Comparison of ENCODE assay signal across 8 cellular contexts in genomic region chr10:58267713-58268453, GRCh38. TPM values are rescaled to one million over a fixed set of nuclear protein-coding genes. Genes with fewer than 3 reads are reported as not detected.
A peak's percentile ranks its signal among the peaks of the same experiment; 100 is the strongest.
DNase-seq lines count a peak whose midpoint lies in the region; ATAC-seq and TF ChIP-seq lines count a peak whose summit lies in the region.

Gene IPMK, minus strand, starts transcription at chr10:58267894. Its CDS starts 283 bp downstream, at chr10:58267611.

- intact Hi-C loops in activated CD4-positive, alpha-beta T cell treated with anti-CD3 and anti-CD28 coated beads, Interleukin-2, amount 10 ng/mL, durations not matched to agents 24 days and 14 days (cut with micrococcal nuclease) = loop anchor here (2.0 kb wide), 1 partner anchor 1639 kb away; the partner anchor contains the start of gene CCDC6
- intact Hi-C loops in colonic mucosa (cut with DNase I) (no loop called here), left lung (cut with DNase I) (no loop called here)

- no peaks in the 10 kb centered on the region for H3K9me3 Mint-ChIP-seq in activated CD4-positive, alpha-beta T cell treated with anti-CD3 and anti-CD28 coated beads, Interleukin-2, amount 10 ng/mL, durations not matched to agents 24 days and 14 days

- H3K4me1 ChIP-seq in colonic mucosa = peaks cover 5% of the 10 kb centered on the region
- peaks cover 8 to 42% of the 10 kb centered on the region in 2 donors for H3K4me1 ChIP-seq in left lung

- TF ChIP-seq CTCF in colonic mucosa (IDR thresholded peaks at IDR 0.05) (no peak), left lung (IDR thresholded peaks at IDR 0.05) (no peak)

- H3K27me3 ChIP-seq in colonic mucosa (no peaks in the 10 kb centered on the region), left lung (no peaks in the 10 kb centered on the region)

- H3K4me3 ChIP-seq in colonic mucosa = peak within 1 kb of the TSS; percentile 72
- peak within 1 kb of the TSS; percentile 73 to 86 for H3K4me3 ChIP-seq in left lung

- peak within 1 kb of the TSS; percentile 98 for H3K27ac Mint-ChIP-seq in activated CD4-positive, alpha-beta T cell treated with anti-CD3 and anti-CD28 coated beads, Interleukin-2, amount 10 ng/mL, durations not matched to agents 24 days and 14 days

- peaks cover 32% of the 10 kb centered on the region for H3K4me1 Mint-ChIP-seq in activated CD4-positive, alpha-beta T cell treated with anti-CD3 and anti-CD28 coated beads, Interleukin-2, amount 10 ng/mL, durations not matched to agents 24 days and 14 days

- H3K9me3 ChIP-seq in colonic mucosa (no peaks in the 10 kb centered on the region), left lung (no peaks in the 10 kb centered on the region)

- peak within 1 kb of the TSS; percentile 100 for H3K4me3 Mint-ChIP-seq in activated CD4-positive, alpha-beta T cell treated with anti-CD3 and anti-CD28 coated beads, Interleukin-2, amount 10 ng/mL, durations not matched to agents 24 days and 14 days

- peaks cover 5% of the 10 kb centered on the region for H3K36me3 Mint-ChIP-seq in activated CD4-positive, alpha-beta T cell treated with anti-CD3 and anti-CD28 coated beads, Interleukin-2, amount 10 ng/mL, durations not matched to agents 24 days and 14 days (ENCODE audit: low read depth)

- peak within 1 kb of the TSS; percentile 90 to 98 for H3K9ac ChIP-seq in colonic mucosa (ENCODE audit: low read depth in 2 of 2, low read length in 2 of 2)

- H3K36me3 ChIP-seq in colonic mucosa = no peaks in the 10 kb centered on the region
- H3K36me3 ChIP-seq in left lung = no peaks in the 10 kb centered on the region

- peak; percentile 51 for ATAC-seq in GM19043 (IDR thresholded peaks at IDR 0.05; ENCODE audit: low read depth, unreplicated experiment)
- ATAC-seq in HG03354 (IDR thresholded peaks at IDR 0.05; ENCODE audit: poor library complexity, severe bottlenecking, unreplicated experiment) = peak; percentile 60
- peak; percentile 82 for ATAC-seq in left lung

- H3K27me3 Mint-ChIP-seq in activated CD4-positive, alpha-beta T cell treated with anti-CD3 and anti-CD28 coated beads, Interleukin-2, amount 10 ng/mL, durations not matched to agents 24 days and 14 days = peaks cover 2% of the 10 kb centered on the region

- DNase-seq in AML-193 (lab: John Stamatoyannopoulos, UW) (peak; percentile 60 to 67), NCI-H510A treated with DMSO at 0.1 percent for 48 hours (lab: John Stamatoyannopoulos, UW) (peak; percentile 45), colonic mucosa (peak; percentile 96), left lung (peak; percentile 96 to 99)
- DNase-seq in activated CD4-positive, alpha-beta T cell treated with anti-CD3 and anti-CD28 coated beads, Interleukin-2, amount 10 ng/mL, durations not matched to agents 24 days and 14 days = peak; percentile 99
- DNase-seq in stimulated activated CD4-positive, alpha-beta T cell treated with anti-CD3 and anti-CD28 coated beads, Interleukin-2, amount 100 ng/mL, for 48 hours = peak; percentile 89 to 90

- peak within 1 kb of the TSS; percentile 84 for H3K27ac ChIP-seq in colonic mucosa
- peak within 1 kb of the TSS; percentile 96 to 100 for H3K27ac ChIP-seq in left lung

RNA-seq across cellular contexts. Expression of gene IPMK, which starts in this region (rescaled TPM):
- 8.1 and 9.0 TPM in 2 replicates for total RNA-seq in activated CD4-positive, alpha-beta T cell treated with anti-CD3 and anti-CD28 coated beads, Interleukin-2, amount 10 ng/mL, durations not matched to agents 24 days and 14 days
- total RNA-seq in colonic mucosa (10 to 100 TPM; 10.4 to 34.6 TPM), left lung (1 to 10 TPM; 4.7 to 7.6 TPM)

Comparison
In these comparisons a context has a peak if more than half of its experiments do, and no peak if none do; other contexts are left out.
1. Peak in every context shown above with its lines: DNase-seq, ATAC-seq, H3K4me3 ChIP-seq and H3K27ac ChIP-seq.
2. DNase-seq: peak in every context shown above with its lines; median percentile 99 in activated CD4-positive, alpha-beta T cell treated with anti-CD3 and anti-CD28 coated beads, Interleukin-2, amount 10 ng/mL, durations not matched to agents 24 days and 14 days; 98 in left lung; 96 in colonic mucosa; 90 in stimulated activated CD4-positive, alpha-beta T cell treated with anti-CD3 and anti-CD28 coated beads, Interleukin-2, amount 100 ng/mL, for 48 hours; 64 in AML-193; 45 in NCI-H510A treated with DMSO at 0.1 percent for 48 hours.